ENCODE assay signal across 32 cellular contexts in the genomic region with DNA sequence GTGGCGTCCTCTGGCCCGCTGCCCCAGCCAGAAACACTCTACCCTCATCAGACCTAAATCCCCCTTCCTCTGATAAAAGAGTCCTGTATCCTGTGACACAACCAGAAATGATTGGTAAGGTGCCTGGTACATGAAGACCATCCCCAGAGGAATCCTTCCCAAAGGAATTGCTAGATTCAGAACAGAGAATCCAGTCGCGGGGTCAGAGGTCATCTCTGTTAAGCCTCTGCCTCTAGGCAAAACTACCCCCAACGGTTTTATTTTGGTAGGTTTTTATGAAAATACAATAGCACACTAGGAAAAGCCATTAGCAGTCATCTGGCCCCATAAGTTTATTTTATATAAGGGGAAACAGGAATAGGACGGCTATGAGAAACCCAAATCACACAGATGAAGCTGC.
"Had no signal": no experiment of that assay in that cellular context is flagged by ENCODE, and none has a peak within 500 bp of the region (broad histone marks: within the 10 kb centered on the region; RNA-seq: fewer than 3 reads in every experiment).

No MANE protein-coding gene starts in this region.

- DNase-seq: activated CD4-positive, alpha-beta memory T cell treated with anti-CD3 and anti-CD28 coated beads, Interleukin-2, amount 10 ng/mL, durations not matched to agents 7 days and 5 days; activated CD4-positive, alpha-beta T cell treated with anti-CD3 and anti-CD28 coated beads for 4 hours; activated CD4-positive, alpha-beta T cell treated with anti-CD3 and anti-CD28 coated beads, Interleukin-2, amount 10 ng/mL, durations not matched to agents 7 days and 5 days; activated CD4-positive, alpha-beta T cell treated with anti-CD3 and anti-CD28 coated beads, Interleukin-2, amount 50 U/mL, for 4 hours; activated CD4-positive, CD25-positive, alpha-beta regulatory T cell; activated CD4-positive, CD25-positive, alpha-beta regulatory T cell treated with anti-CD3 and anti-CD28 coated beads, Interleukin-2, amount 50 U/mL, for 72 hours; activated CD8-positive, alpha-beta memory T cell treated with anti-CD3 and anti-CD28 coated beads, Interleukin-2, amount 50 U/mL, for 48 hours; activated gamma-delta T cell; activated naive CD4-positive, alpha-beta T cell; activated naive CD4-positive, alpha-beta T cell treated with anti-CD3 and anti-CD28 coated beads, Interleukin-2, amount 10 ng/mL, durations not matched to agents 7 days and 5 days; activated naive CD8-positive, alpha-beta T cell treated with anti-CD3 and anti-CD28 coated beads, Interleukin-2, amount 10 ng/mL, durations not matched to agents 7 days and 5 days; activated T-cell treated with anti-CD3 and anti-CD28 coated beads for 4 hours; activated T-cell treated with anti-CD3 and anti-CD28 coated beads, Interleukin-2, amount 50 U/mL, for 24 hours; activated T-cell treated with anti-CD3 and anti-CD28 coated beads, Interleukin-2, amount 50 U/mL, for 72 hours; amniotic stem cell; anterior cingulate cortex; brain microvascular endothelial cell; dorsolateral prefrontal cortex; effector memory CD4-positive, alpha-beta T cell; erythroblast; foreskin keratinocyte; gastrocnemius medialis; glutamatergic neuron; heart left ventricle; T-helper 2 cell had no signal

- H3K4me1 ChIP-seq: esophagus muscularis mucosa, foreskin keratinocyte, gastrocnemius medialis, heart left ventricle had no signal

- ATAC-seq: activated naive CD4-positive, alpha-beta T cell treated with anti-CD3 and anti-CD28 coated beads, Interleukin-2, amount 50 U/mL, for 72 hours; activated T-cell treated with anti-CD3 and anti-CD28 coated beads, Interleukin-2, amount 50 U/mL, for 72 hours; foreskin keratinocyte; gastrocnemius medialis; heart left ventricle had no signal

- H3K9me3 ChIP-seq: esophagus muscularis mucosa, gastrocnemius medialis, heart left ventricle had no signal

- H3K4me1 Mint-ChIP-seq: activated CD4-positive, alpha-beta memory T cell treated with anti-CD3 and anti-CD28 coated beads, Interleukin-2, amount 10 ng/mL, durations not matched to agents 7 days and 5 days; activated CD4-positive, alpha-beta T cell treated with anti-CD3 and anti-CD28 coated beads, Interleukin-2, amount 10 ng/mL, durations not matched to agents 7 days and 5 days; activated naive CD4-positive, alpha-beta T cell treated with anti-CD3 and anti-CD28 coated beads, Interleukin-2, amount 10 ng/mL, durations not matched to agents 7 days and 5 days; activated naive CD8-positive, alpha-beta T cell treated with anti-CD3 and anti-CD28 coated beads, Interleukin-2, amount 10 ng/mL, durations not matched to agents 7 days and 5 days; central memory CD8-positive, alpha-beta T cell had no signal

- H3K4me3 ChIP-seq: coronary artery, dorsolateral prefrontal cortex, esophagus muscularis mucosa, gastrocnemius medialis, heart left ventricle had no signal

- H3K27ac ChIP-seq: brain microvascular endothelial cell, coronary artery, dorsolateral prefrontal cortex, esophagus muscularis mucosa, foreskin keratinocyte, gastrocnemius medialis, heart left ventricle had no signal

- FAIRE-seq: astrocyte, bronchial epithelial cell had no signal

- H3K36me3 ChIP-seq: brain microvascular endothelial cell, esophagus muscularis mucosa, gastrocnemius medialis, heart left ventricle had no signal

- H3K27ac Mint-ChIP-seq: activated CD4-positive, alpha-beta memory T cell treated with anti-CD3 and anti-CD28 coated beads, Interleukin-2, amount 10 ng/mL, durations not matched to agents 7 days and 5 days; activated CD4-positive, alpha-beta T cell treated with anti-CD3 and anti-CD28 coated beads, Interleukin-2, amount 10 ng/mL, durations not matched to agents 7 days and 5 days; activated naive CD4-positive, alpha-beta T cell treated with anti-CD3 and anti-CD28 coated beads, Interleukin-2, amount 10 ng/mL, durations not matched to agents 7 days and 5 days; activated naive CD4-positive, alpha-beta T cell treated with anti-CD3 and anti-CD28 coated beads, Interleukin-2, amount 50 U/mL, for 72 hours; activated naive CD8-positive, alpha-beta T cell treated with anti-CD3 and anti-CD28 coated beads, Interleukin-2, amount 10 ng/mL, durations not matched to agents 7 days and 5 days; activated T-cell treated with anti-CD3 and anti-CD28 coated beads, Interleukin-2, amount 50 U/mL, for 24 hours; activated T-cell treated with anti-CD3 and anti-CD28 coated beads, Interleukin-2, amount 50 U/mL, for 72 hours; dendritic cell treated with granulocyte-macrophage colony-stimulating factor and Interleukin-4, amounts not matched to agents 40 ng/mL and 50 ng/mL, for 4 days had no signal

- H3K9me3 Mint-ChIP-seq: activated CD4-positive, alpha-beta memory T cell treated with anti-CD3 and anti-CD28 coated beads, Interleukin-2, amount 10 ng/mL, durations not matched to agents 7 days and 5 days; activated CD4-positive, alpha-beta T cell treated with anti-CD3 and anti-CD28 coated beads, Interleukin-2, amount 10 ng/mL, durations not matched to agents 7 days and 5 days; activated naive CD4-positive, alpha-beta T cell treated with anti-CD3 and anti-CD28 coated beads, Interleukin-2, amount 10 ng/mL, durations not matched to agents 7 days and 5 days; activated naive CD4-positive, alpha-beta T cell treated with anti-CD3 and anti-CD28 coated beads, Interleukin-2, amount 50 U/mL, for 72 hours; activated naive CD8-positive, alpha-beta T cell treated with anti-CD3 and anti-CD28 coated beads, Interleukin-2, amount 10 ng/mL, durations not matched to agents 7 days and 5 days; activated T-cell treated with anti-CD3 and anti-CD28 coated beads, Interleukin-2, amount 50 U/mL, for 24 hours; activated T-cell treated with anti-CD3 and anti-CD28 coated beads, Interleukin-2, amount 50 U/mL, for 72 hours; central memory CD8-positive, alpha-beta T cell; dendritic cell treated with granulocyte-macrophage colony-stimulating factor and Interleukin-4, amounts not matched to agents 40 ng/mL and 50 ng/mL, for 4 days had no signal

- H3K36me3 Mint-ChIP-seq: activated naive CD4-positive, alpha-beta T cell treated with anti-CD3 and anti-CD28 coated beads, Interleukin-2, amount 10 ng/mL, durations not matched to agents 7 days and 5 days; activated naive CD4-positive, alpha-beta T cell treated with anti-CD3 and anti-CD28 coated beads, Interleukin-2, amount 50 U/mL, for 72 hours; activated naive CD8-positive, alpha-beta T cell treated with anti-CD3 and anti-CD28 coated beads, Interleukin-2, amount 10 ng/mL, durations not matched to agents 7 days and 5 days had no signal

- H3K4me3 Mint-ChIP-seq: activated CD4-positive, alpha-beta memory T cell treated with anti-CD3 and anti-CD28 coated beads, Interleukin-2, amount 10 ng/mL, durations not matched to agents 7 days and 5 days; activated CD4-positive, alpha-beta T cell treated with anti-CD3 and anti-CD28 coated beads, Interleukin-2, amount 10 ng/mL, durations not matched to agents 7 days and 5 days; activated naive CD4-positive, alpha-beta T cell treated with anti-CD3 and anti-CD28 coated beads, Interleukin-2, amount 10 ng/mL, durations not matched to agents 7 days and 5 days; activated naive CD8-positive, alpha-beta T cell treated with anti-CD3 and anti-CD28 coated beads, Interleukin-2, amount 10 ng/mL, durations not matched to agents 7 days and 5 days; activated T-cell treated with anti-CD3 and anti-CD28 coated beads, Interleukin-2, amount 50 U/mL, for 24 hours; activated T-cell treated with anti-CD3 and anti-CD28 coated beads, Interleukin-2, amount 50 U/mL, for 72 hours; central memory CD8-positive, alpha-beta T cell; dendritic cell treated with granulocyte-macrophage colony-stimulating factor and Interleukin-4, amounts not matched to agents 40 ng/mL and 50 ng/mL, for 4 days had no signal
